9 cellular contexts compared by ENCODE assay signal in the genomic region with DNA sequence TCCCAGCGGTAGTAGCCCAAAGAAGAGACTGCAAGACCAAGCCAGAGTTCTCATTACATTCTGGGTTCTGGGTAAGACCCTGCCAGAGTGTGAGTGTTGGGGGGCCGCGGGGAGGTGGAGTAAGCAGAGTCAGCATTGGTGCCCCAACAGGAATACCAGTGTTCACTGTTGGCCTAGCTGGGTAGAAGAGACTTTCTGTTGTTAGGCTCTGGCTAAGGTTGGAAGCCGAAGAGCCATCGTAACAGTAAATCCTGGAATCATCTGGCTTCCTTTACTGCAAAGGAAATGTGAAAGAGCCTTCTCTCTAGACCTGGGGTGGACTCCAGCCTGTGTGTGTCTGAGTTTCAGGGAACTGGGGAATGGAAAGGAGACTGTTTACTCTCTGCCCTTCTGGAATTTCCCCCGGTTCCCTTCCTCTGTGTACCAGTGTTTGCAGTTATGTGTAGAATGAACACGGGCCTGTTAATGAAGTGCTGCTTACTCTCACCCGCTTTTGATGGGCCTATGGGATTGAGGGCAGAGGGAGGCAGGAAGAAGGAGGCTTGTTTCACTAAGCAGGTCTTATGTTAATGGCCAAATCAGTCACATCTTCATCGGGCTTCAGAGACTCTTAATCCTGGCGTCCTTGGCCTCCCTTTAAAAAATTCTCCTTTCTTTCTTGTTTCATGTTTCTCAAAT.
DNase-seq lines count a peak whose midpoint lies in the region; ATAC-seq, FAIRE-seq and TF ChIP-seq lines count a peak whose summit lies in the region.
"Had no signal": no experiment of that assay in that cellular context is flagged by ENCODE, and none has a peak within 500 bp of the region (broad histone marks: within the 10 kb centered on the region; RNA-seq: fewer than 3 reads in every experiment).

No MANE protein-coding gene starts in this region.

- peaks cover 4% of the 10 kb centered on the region for H3K36me3 Mint-ChIP-seq in astrocyte (ENCODE audit: low read depth, unreplicated experiment)

- CTCF ChIA-PET in IMR-90 (lab: Yijun Ruan, JAX): no interaction called here

- H3K27me3 ChIP-seq in IMR-90 (ENCODE audit: control insufficient read depth, insufficient read depth, low read length) (no peaks in the 10 kb centered on the region), astrocyte (ENCODE audit: insufficient read depth, low read length) (no peaks in the 10 kb centered on the region), right lobe of liver (no peaks in the 10 kb centered on the region), tibial nerve (no peaks in the 10 kb centered on the region)

- peaks cover 16% of the 10 kb centered on the region for H3K9me1 ChIP-seq in IMR-90 (ENCODE audit: insufficient read depth, low read length)

- dilution Hi-C loops in IMR-90 (cut with HindIII; ENCODE audit: low sequenced_read_pairs, unreplicated experiment): no loop called here

- peak overlapping the region; percentile 70 for H3K23ac ChIP-seq in IMR-90 (ENCODE audit: low read depth, low read length)

- H3K27ac Mint-ChIP-seq in astrocyte (ENCODE audit: unreplicated experiment): peak overlapping the region; percentile 75

- peak overlapping the region; percentile 76 for H2BK120ac ChIP-seq in IMR-90 (ENCODE audit: low read depth, low read length)

- H2AK9ac ChIP-seq in IMR-90 (replicated peaks; ENCODE audit: low read depth, low read length, poor library complexity): peak overlapping the region; percentile 17

- peak overlapping the region; percentile 59; the same call in 1 of the 3 replicates for H2BK15ac ChIP-seq in IMR-90 (ENCODE audit: low read depth, low read length)

- POLR2A ChIA-PET in IMR-90 (lab: Charles Lee; ENCODE audit: unreplicated experiment): no interaction called here

- no peak for TF ChIP-seq CTCF in IMR-90 (conservative IDR thresholded peaks at IDR 0.05; ENCODE audit: low read depth, low read length)
- no peak for TF ChIP-seq CTCF in astrocyte (IDR thresholded peaks at IDR 0.05; ENCODE audit: insufficient read depth, low read depth, low read length)
- TF ChIP-seq CTCF in right lobe of liver (IDR thresholded peaks at IDR 0.05): no peak
- TF ChIP-seq CTCF in tibial nerve (IDR thresholded peaks at IDR 0.05): no peak

- ATAC-seq in IMR-90 (ENCODE audit: low read depth) (peak; percentile 65), right lobe of liver (peak; percentile 38 to 80 (median 46)), GM18858 (IDR thresholded peaks at IDR 0.05; ENCODE audit: unreplicated experiment) (no peak)
- ATAC-seq: Panc1 had no signal

- peak overlapping the region; percentile 4; the same call in 1 of the 2 replicates for H3K56ac ChIP-seq in IMR-90 (ENCODE audit: extremely low read depth, insufficient read depth, low read length)

- no peaks in the 10 kb centered on the region for H3K9me3 ChIP-seq in IMR-90 (ENCODE audit: control insufficient read depth, insufficient read depth, low read length)
- no peaks in the 10 kb centered on the region for H3K9me3 ChIP-seq in astrocyte (ENCODE audit: insufficient read depth, low read depth, low read length)
- H3K9me3 ChIP-seq in right lobe of liver: no peaks in the 10 kb centered on the region
- H3K9me3 ChIP-seq in tibial nerve: no peaks in the 10 kb centered on the region

- H4K8ac ChIP-seq in IMR-90 (ENCODE audit: low read depth in 2 of 2, low read length in 2 of 2): peak overlapping the region in 1 of 2 experiments; percentile 79; a peak in 3 of 4 replicates

- no peaks in the 10 kb centered on the region for H3K27me3 Mint-ChIP-seq in astrocyte (ENCODE audit: low read depth, unreplicated experiment)

- peaks cover 3 to 23% of the 10 kb centered on the region in 2 experiments for H3K79me1 ChIP-seq in IMR-90 (ENCODE audit: low read depth in 1 of 2, low read length in 2 of 2)

- H3K9me3 Mint-ChIP-seq in astrocyte (ENCODE audit: unreplicated experiment): peaks cover 2% of the 10 kb centered on the region

- H3K4me1 Mint-ChIP-seq in astrocyte (ENCODE audit: low read depth, unreplicated experiment): peaks cover 38% of the 10 kb centered on the region

- no peak for TF ChIP-seq EP300 in tibial nerve (IDR thresholded peaks at IDR 0.05)

- no TSS peak for BruUV-seq in IMR-90 (replicated peaks; lab: Mats Ljungman, UMichigan)

- no CpG with 5 or more reads among the region's 10 CpGs for whole genome bisulfite sequencing in IMR-90 (ENCODE audit: extremely low coverage in 2 of 2, insufficient read length in 1 of 2), 2 experiments
- WGBS in right lobe of liver (ENCODE audit: insufficient coverage, low coverage, low lambda C conversion rate, missing lambda C conversion rate): 58% methylated on average over 8 of the region's 10 CpGs
- 63 to 75% methylated on average over 10 of the region's 10 CpGs for WGBS in tibial nerve, 2 donors

- intact Hi-C loops in IMR-90 (cut with micrococcal nuclease) (loop anchor here (5.0 kb wide), 1 partner anchor 72 kb away; no protein-coding TSS in a partner anchor), right lobe of liver (cut with DNase I) (no loop called here)

- FAIRE-seq in astrocyte (lab: Jason Lieb, UNC): no peak

- peak overlapping the region; percentile 94 for H4K5ac ChIP-seq in IMR-90 (ENCODE audit: low read depth, low read length)

- H2AFZ ChIP-seq in IMR-90 (replicated peaks; ENCODE audit: low read length, poor library complexity) (peak overlapping the region; percentile 74), astrocyte (ENCODE audit: low read depth, low read length) (no peak overlapping the region)

- H3K9ac ChIP-seq in IMR-90 (ENCODE audit: low read depth, low read length) (0 out of 2 replicates have a peak overlapping the region, but pooled peaks have one; percentile 20), astrocyte (ENCODE audit: low read length) (no peak overlapping the region)

- H3K14ac ChIP-seq in IMR-90 (replicated peaks; ENCODE audit: low read depth, low read length): peak overlapping the region; percentile 77

- no peaks in the 10 kb centered on the region for H3K79me2 ChIP-seq in astrocyte (ENCODE audit: insufficient read depth, low read length)

- H2AK5ac ChIP-seq in IMR-90 (ENCODE audit: low read depth, low read length): peak overlapping the region; percentile 68; the same call in 1 of the 2 replicates

- peaks cover 4% of the 10 kb centered on the region; the same call in 1 of the 2 replicates for H4K20me1 ChIP-seq in IMR-90 (ENCODE audit: insufficient read depth, low read length)
- H4K20me1 ChIP-seq in astrocyte (ENCODE audit: insufficient read depth, low read length): no peaks in the 10 kb centered on the region

- H2BK20ac ChIP-seq in IMR-90 (ENCODE audit: low read depth, low read length): peak overlapping the region; percentile 51

- TF ChIP-seq POLR2A in IMR-90 (IDR thresholded peaks at IDR 0.05; ENCODE audit: low read depth, low read length) (no peak), right lobe of liver (IDR thresholded peaks at IDR 0.05) (no peak), tibial nerve (IDR thresholded peaks at IDR 0.05) (no peak)

- H3K4me1 ChIP-seq in IMR-90 (ENCODE audit: control insufficient read depth, insufficient read depth, low read length) (peaks cover 20% of the 10 kb centered on the region), astrocyte (ENCODE audit: insufficient read depth, low read length) (no peaks in the 10 kb centered on the region), right lobe of liver (peaks cover 0 to 21% (median 0%) of the 10 kb centered on the region in 4 donors), tibial nerve (peaks cover 0 to 22% (median 3%) of the 10 kb centered on the region in 4 donors)

- peak overlapping the region; percentile 6 for H3K4me2 ChIP-seq in IMR-90 (ENCODE audit: low read depth, low read length)
- no peak overlapping the region for H3K4me2 ChIP-seq in astrocyte (ENCODE audit: low read length)

- peak overlapping the region; percentile 75 for H3K4ac ChIP-seq in IMR-90 (ENCODE audit: low read depth, low read length)

- in situ Hi-C loops in IMR-90 (cut with MboI; ENCODE audit: low sequenced_read_pairs): no loop called here

- peak overlapping the region; percentile 38 for H4K91ac ChIP-seq in IMR-90 (ENCODE audit: insufficient read depth, low read depth, low read length)

- H3K36me3 ChIP-seq in IMR-90 (ENCODE audit: control insufficient read depth, insufficient read depth, low read length): 0 out of 2 replicates have a peak, but pooled peaks cover 1% of the 10 kb centered on the region
- no peaks in the 10 kb centered on the region for H3K36me3 ChIP-seq in astrocyte (ENCODE audit: insufficient read depth, low read length)
- H3K36me3 ChIP-seq in right lobe of liver: peaks cover 0 to 2% (median 0%) of the 10 kb centered on the region in 4 donors
- H3K36me3 ChIP-seq in tibial nerve: peaks cover 0 to 5% (median 0%) of the 10 kb centered on the region in 3 donors

- no peak for TF ChIP-seq RAD21 in IMR-90 (IDR thresholded peaks at IDR 0.05; ENCODE audit: low read length)

- peak overlapping the region; percentile 65 for H3K18ac ChIP-seq in IMR-90 (ENCODE audit: low read depth, low read length)

- no peak overlapping the region for H3K4me3 ChIP-seq in IMR-90 (ENCODE audit: insufficient read depth, low read depth, low read length)
- H3K4me3 ChIP-seq in astrocyte (ENCODE audit: insufficient read depth, low read depth, low read length): no peak overlapping the region
- no peak overlapping the region for H3K4me3 ChIP-seq in right lobe of liver
- no peak overlapping the region for H3K4me3 ChIP-seq in tibial nerve

- peak overlapping the region; percentile 64; the same call in 1 of the 2 replicates for H3K27ac ChIP-seq in IMR-90 (ENCODE audit: insufficient read depth, low read length)
- H3K27ac ChIP-seq in astrocyte (ENCODE audit: low read depth, low read length): no peak overlapping the region
- H3K27ac ChIP-seq in right lobe of liver: peak overlapping the region in 2 of 3 donors; percentile 24
- peak overlapping the region; percentile 54 for H3K27ac ChIP-seq in substantia nigra (ENCODE audit: low read depth, low read length, poor library complexity, severe bottlenecking)
- H3K27ac ChIP-seq in tibial nerve: peak overlapping the region in 2 of 4 donors; percentile 61 to 67

- DNase-seq in IMR-90 (peak; percentile 28), astrocyte (ENCODE audit: low read depth) (no peak), right lobe of liver (no peak), substantia nigra (lab: John Stamatoyannopoulos, UW) (no peak), tibial nerve (ENCODE audit: low spot score in 2 of 2) (no peak), ureter (ENCODE audit: low spot score) (no peak)
- DNase-seq: KBM-7 had no signal

- peak overlapping the region; percentile 52 for H2BK5ac ChIP-seq in IMR-90 (ENCODE audit: low read depth, low read length, poor library complexity, severe bottlenecking)

- no peak overlapping the region for H3K4me3 Mint-ChIP-seq in astrocyte (ENCODE audit: unreplicated experiment)

TF ChIP-seq in IMR-90, 13 proteins besides CTCF, POLR2A, EP300 and RAD21 (continues in another document):
- TF ChIP-seq MAFK (IDR thresholded peaks at IDR 0.05; ENCODE audit: low read depth, low read length): no peak
- TF ChIP-seq MAZ (IDR thresholded peaks at IDR 0.05; ENCODE audit: borderline replicate concordance, low read depth, low read length): no peak
- TF ChIP-seq SMC3 (IDR thresholded peaks at IDR 0.05; ENCODE audit: low read depth, low read length): no peak
